In genomic region chr2:168490015-168490874, GRCh38 we compare ENCODE assay signal across 8 cellular contexts.
DNase-seq lines count a peak whose midpoint lies in the region; ATAC-seq and TF ChIP-seq lines count a peak whose summit lies in the region.

No MANE protein-coding gene starts in this region.

- intact Hi-C loops in posterior cingulate gyrus (cut with DNase I), result no loop called here

- peaks cover 0 to 5% of the 10 kb centered on the region in 2 donors for H3K27me3 Mint-ChIP-seq in effector memory CD8-positive, alpha-beta T cell
- H3K27me3 Mint-ChIP-seq in nephron progenitor cell (ENCODE audit: low read depth, poor library complexity), result no peaks in the 10 kb centered on the region

- no peak for TF ChIP-seq CTCF in nephron progenitor cell (IDR thresholded peaks at IDR 0.05)

- peaks cover 18 to 20% of the 10 kb centered on the region in 2 donors for H3K4me1 Mint-ChIP-seq in effector memory CD8-positive, alpha-beta T cell (ENCODE audit: low read depth in 2 of 2)
- H3K4me1 Mint-ChIP-seq in nephron progenitor cell, result peaks cover 25% of the 10 kb centered on the region

- no peaks in the 10 kb centered on the region for H3K9me3 Mint-ChIP-seq in effector memory CD8-positive, alpha-beta T cell
- H3K9me3 Mint-ChIP-seq in nephron progenitor cell, result peaks cover 15% of the 10 kb centered on the region

- peak overlapping the region; percentile 29 to 89 for H3K27ac Mint-ChIP-seq in effector memory CD8-positive, alpha-beta T cell
- peak overlapping the region; percentile 95 for H3K27ac Mint-ChIP-seq in nephron progenitor cell

- peak overlapping the region; percentile 63 to 66 for H3K4me3 Mint-ChIP-seq in effector memory CD8-positive, alpha-beta T cell
- peak overlapping the region; percentile 53 for H3K4me3 Mint-ChIP-seq in nephron progenitor cell

- H3K36me3 Mint-ChIP-seq in effector memory CD8-positive, alpha-beta T cell (ENCODE audit: insufficient read depth), result no peaks in the 10 kb centered on the region
- peaks cover 38% of the 10 kb centered on the region for H3K36me3 Mint-ChIP-seq in nephron progenitor cell (ENCODE audit: low read depth)

- peak; percentile 92 for ATAC-seq in GM19395 (IDR thresholded peaks at IDR 0.05; ENCODE audit: unreplicated experiment)
- ATAC-seq in HG03354 (IDR thresholded peaks at IDR 0.05; ENCODE audit: poor library complexity, severe bottlenecking, unreplicated experiment), result peak; percentile 96
- peak; percentile 84 for ATAC-seq in effector memory CD8-positive, alpha-beta T cell (replicated peaks)

- DNase-seq in CD1c-positive myeloid dendritic cell (ENCODE audit: extremely low spot score) (peak; percentile 64), T-helper 2 cell (peak in 3 of 5 experiments; percentile 16 to 90 (median 18)), nephron progenitor cell (no peak), posterior cingulate gyrus (no peak)
- peak in 1 of 3 experiments; percentile 7 for DNase-seq in effector memory CD8-positive, alpha-beta T cell
- DNase-seq in effector CD8-positive, alpha-beta T cell (lab: John Stamatoyannopoulos, UW), result no peak

Comparison
In these comparisons a context has a peak if more than half of its experiments do, and no peak if none do; other contexts are left out.
1. DNase-seq: peak in CD1c-positive myeloid dendritic cell (single experiment) and T-helper 2 cell (3 of 5); none in nephron progenitor cell (single experiment), effector CD8-positive, alpha-beta T cell (single experiment) and posterior cingulate gyrus (0 of 10).
2. Peak in every context shown above with its lines, with median percentiles within 50 percentile points of each other: ATAC-seq.